Comparison of ENCODE assay signal across 1 cellular context in genomic region chr16:57070424-57070823, GRCh38.
TF ChIP-seq lines count a peak whose summit lies in the region.

No MANE protein-coding gene starts in this region.

TF ChIP-seq in GM23338, 12 proteins besides CTCF, POLR2A, EP300 and RAD21 (continued from another document):
- TF ChIP-seq ZNF462 (CRISPR knock-in tag; IDR thresholded peaks at IDR 0.05) (no peak), EZH2 (IDR thresholded peaks at IDR 0.05; ENCODE audit: low read depth, unreplicated experiment) (no peak), STAT1 (IDR thresholded peaks at IDR 0.05; ENCODE audit: unreplicated experiment) (no peak), REST (IDR thresholded peaks at IDR 0.05; ENCODE audit: unreplicated experiment) (no peak), EZH2phosphoT487 (IDR thresholded peaks at IDR 0.05; ENCODE audit: unreplicated experiment) (no peak), ETS1 (IDR thresholded peaks at IDR 0.05) (no peak), JUNB (IDR thresholded peaks at IDR 0.05; ENCODE audit: unreplicated experiment) (no peak), NANOG (IDR thresholded peaks at IDR 0.05; ENCODE audit: borderline replicate concordance) (no peak)
